Comparison of ENCODE assay signal across 8 cellular contexts in the genomic region with DNA sequence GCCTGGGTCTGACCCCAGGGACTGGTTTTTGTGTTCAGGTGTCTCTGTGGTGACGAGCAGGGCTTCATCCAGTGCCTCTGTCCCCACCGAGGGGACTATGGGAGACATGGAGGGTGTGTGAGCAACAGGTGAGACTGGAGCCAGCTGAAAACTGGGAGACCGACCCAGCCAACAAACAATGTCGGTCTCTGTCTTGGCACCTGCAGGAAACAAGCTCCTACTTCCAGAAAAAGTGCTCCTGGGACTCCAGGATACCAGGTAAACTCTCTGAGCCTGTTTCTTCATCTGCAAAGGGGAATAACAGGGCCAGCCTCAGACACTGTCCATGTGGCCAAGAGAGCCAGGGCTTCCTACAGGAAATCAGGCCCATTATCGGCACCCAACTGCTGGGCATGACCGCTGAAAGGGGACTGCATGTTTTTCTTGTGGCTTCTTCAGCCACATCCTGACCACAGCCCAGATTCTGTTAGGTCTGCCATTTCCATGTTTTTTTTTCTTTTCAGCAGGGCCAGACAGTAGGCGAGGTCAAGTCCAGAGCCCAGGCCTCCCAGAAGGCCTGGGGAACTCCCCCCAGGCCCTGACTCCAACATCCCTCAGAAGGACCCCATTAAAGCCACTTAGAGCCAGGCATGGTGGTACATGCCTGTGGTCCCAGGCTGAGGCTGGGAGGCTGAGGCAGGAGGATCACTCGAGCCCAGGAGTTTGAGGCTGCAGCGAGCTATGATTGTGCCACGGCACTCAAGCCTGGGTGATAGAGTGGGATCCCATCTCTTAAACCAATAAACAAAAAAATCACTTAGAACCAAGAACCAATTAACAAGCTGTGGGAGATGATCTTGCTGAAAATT. TPM values are rescaled to one million over a fixed set of nuclear protein-coding genes. Genes with fewer than 3 reads are reported as not detected.
A peak's percentile ranks its signal among the peaks of the same experiment; 100 is the strongest.
DNase-seq lines count a peak whose midpoint lies in the region; ATAC-seq and TF ChIP-seq lines count a peak whose summit lies in the region.

No MANE protein-coding gene starts in this region.

- H3K4me3 ChIP-seq in GM06990 (replicated peaks; ENCODE audit: low read depth, low read length) (peak overlapping the region; percentile 98), fibroblast of villous mesenchyme (ENCODE audit: low read depth, low read length) (peak overlapping the region; percentile 69), skeletal muscle cell (ENCODE audit: low read depth, low read length) (no peak overlapping the region)

- ATAC-seq in HG02642 (IDR thresholded peaks at IDR 0.05; ENCODE audit: poor library complexity, unreplicated experiment): peak; percentile 9

- DNase-seq in GM06990 (ENCODE audit: extremely low read depth, insufficient read length): no peak
- peak; percentile 42 for DNase-seq in SKM-1 treated with dmso at 0.1 percent for 144 hours (lab: John Stamatoyannopoulos, UW; ENCODE audit: unreplicated experiment)
- DNase-seq in fibroblast of villous mesenchyme (ENCODE audit: low read depth): peak; percentile 58
- peak; percentile 10 for DNase-seq in skeletal muscle cell (ENCODE audit: low read depth)
- no peak for DNase-seq in NCI-H2171 (lab: John Stamatoyannopoulos, UW)
- no peak for DNase-seq in mucosa of gallbladder (ENCODE audit: low spot score)
- no peak for DNase-seq in mesenteric fat pad (ENCODE audit: low spot score)

- TF ChIP-seq CTCF in GM06990 (IDR thresholded peaks at IDR 0.05; ENCODE audit: insufficient read depth, low read length, poor library complexity, severe bottlenecking) (no peak), fibroblast of villous mesenchyme (IDR thresholded peaks at IDR 0.05; ENCODE audit: insufficient read depth, low read depth, low read length) (no peak)

- H3K27me3 ChIP-seq in GM06990 (replicated peaks; ENCODE audit: control insufficient read depth, insufficient read depth, low read length): no peaks in the 10 kb centered on the region

- H3K36me3 ChIP-seq in GM06990 (ENCODE audit: control insufficient read depth, insufficient read depth, low read length): peaks cover 16% of the 10 kb centered on the region

RNA-seq across cellular contexts. Expression of a gene that starts 0.8 kb away (rescaled TPM):
- total RNA-seq in fibroblast of villous mesenchyme: 2.6 and 7.8 TPM in 2 replicates
- total RNA-seq in mucosa of gallbladder: 90.6 TPM
- 185 TPM for total RNA-seq in mesenteric fat pad

RNA-seq across cellular contexts. Expression of a gene that starts 12.3 kb away (rescaled TPM):
- total RNA-seq in fibroblast of villous mesenchyme (not detected in 2 replicates), mucosa of gallbladder (1.0 TPM), mesenteric fat pad (0.87 TPM)

RNA-seq across cellular contexts. Expression of a gene that starts 13.6 kb away (rescaled TPM):
- total RNA-seq in fibroblast of villous mesenchyme (32.0 and 47.0 TPM in 2 replicates), mucosa of gallbladder (61.2 TPM), mesenteric fat pad (46.9 TPM)

RNA-seq across cellular contexts. Expression of a gene that starts 29.1 kb away (rescaled TPM):
- total RNA-seq in fibroblast of villous mesenchyme (not detected in 2 replicates), mucosa of gallbladder (166 TPM), mesenteric fat pad (293 TPM)

RNA-seq across cellular contexts. Expression of a gene that starts 42.2 kb away (rescaled TPM):
- total RNA-seq in fibroblast of villous mesenchyme: not detected in 2 replicates
- 0.37 TPM for total RNA-seq in mucosa of gallbladder
- not detected for total RNA-seq in mesenteric fat pad

Comparison
In these comparisons a context has a peak if more than half of its experiments do, and no peak if none do; other contexts are left out.
1. DNase-seq: peak in SKM-1 treated with dmso at 0.1 percent for 144 hours (single experiment), fibroblast of villous mesenchyme (single experiment) and skeletal muscle cell (single experiment); none in GM06990 (single experiment), NCI-H2171 (single experiment), mucosa of gallbladder (single experiment) and mesenteric fat pad (single experiment).
2. RNA of a gene that starts 0.8 kb away (total RNA-seq): 185 TPM in mesenteric fat pad (single experiment) and 90.6 TPM in mucosa of gallbladder (single experiment); 2.6 to 7.8 TPM in fibroblast of villous mesenchyme; every median in the first group is over 10 times any median in the second.